In genomic region chr22:29523761-29524160, GRCh38 we compare ENCODE assay signal across 24 cellular contexts.
"Had no signal": no experiment of that assay in that cellular context is flagged by ENCODE, and none has a peak within 500 bp of the region (broad histone marks: within the 10 kb centered on the region; RNA-seq: fewer than 3 reads in every experiment).

No MANE protein-coding gene starts in this region.

- H3K9me3 Mint-ChIP-seq: activated CD8-positive, alpha-beta T cell treated with anti-CD3 and anti-CD28 coated beads for 36 hours; activated naive CD4-positive, alpha-beta T cell treated with anti-CD3 and anti-CD28 coated beads for 36 hours; activated naive CD4-positive, alpha-beta T cell treated with anti-CD3 and anti-CD28 coated beads, Interleukin-2, amount 50 U/mL, for 24 hours; activated naive CD8-positive, alpha-beta T cell treated with anti-CD3 and anti-CD28 coated beads for 36 hours; activated naive CD8-positive, alpha-beta T cell treated with anti-CD3 and anti-CD28 coated beads, Interleukin-2, amount 50 U/mL, for 24 hours; activated T-cell treated with anti-CD3 and anti-CD28 coated beads, Interleukin-2, amount 50 U/mL, for 4 hours; activated T-helper 2 cell treated with anti-CD3 and anti-CD28 coated beads, Interferon-gamma antibody, Interleukin-2, Interleukin-4, amounts not matched to agents 10 μg/mL and 5 μg/mL and 100 μg/mL, durations not matched to agents 14 hours and 24 hours and 36 hours; effector memory CD8-positive, alpha-beta T cell; T-helper 2 cell treated with Interferon-gamma antibody and Interleukin-4, amounts not matched to agents 5 μg/mL and 100 μg/mL, for 36 hours; WTC11 had no signal

- H3K27ac Mint-ChIP-seq: activated CD8-positive, alpha-beta T cell treated with anti-CD3 and anti-CD28 coated beads for 36 hours; activated naive CD4-positive, alpha-beta T cell treated with anti-CD3 and anti-CD28 coated beads for 36 hours; activated naive CD4-positive, alpha-beta T cell treated with anti-CD3 and anti-CD28 coated beads, Interleukin-2, amount 50 U/mL, for 24 hours; activated naive CD8-positive, alpha-beta T cell treated with anti-CD3 and anti-CD28 coated beads for 36 hours; activated naive CD8-positive, alpha-beta T cell treated with anti-CD3 and anti-CD28 coated beads, Interleukin-2, amount 50 U/mL, for 24 hours; activated T-helper 2 cell treated with anti-CD3 and anti-CD28 coated beads, Interferon-gamma antibody, Interleukin-2, Interleukin-4, amounts not matched to agents 10 μg/mL and 5 μg/mL and 100 μg/mL, durations not matched to agents 14 hours and 24 hours and 36 hours; T-helper 17 cell; T-helper 2 cell treated with Interferon-gamma antibody and Interleukin-4, amounts not matched to agents 5 μg/mL and 100 μg/mL, for 36 hours; WTC11 had no signal

- H3K27ac ChIP-seq: adrenal gland, body of pancreas, epithelial cell of prostate, esophagus squamous epithelium, gastroesophageal sphincter, heart right ventricle had no signal

- H3K27me3 ChIP-seq: adrenal gland, body of pancreas, esophagus squamous epithelium, gastroesophageal sphincter, heart right ventricle had no signal

- DNase-seq: activated CD4-positive, alpha-beta T cell treated with anti-CD3 and anti-CD28 coated beads for 1 hour; activated CD8-positive, alpha-beta memory T cell treated with anti-CD3 and anti-CD28 coated beads for 24 hours; activated T-cell treated with anti-CD3 and anti-CD28 coated beads, Interleukin-2, amount 50 U/mL, for 4 hours; aorta; cortex of kidney; effector CD4-positive, alpha-beta T cell; esophagus squamous epithelium; foreskin melanocyte; T1000 had no signal

- ATAC-seq: body of pancreas; effector memory CD8-positive, alpha-beta T cell; gastroesophageal sphincter had no signal

- H3K4me1 Mint-ChIP-seq: activated naive CD4-positive, alpha-beta T cell treated with anti-CD3 and anti-CD28 coated beads, Interleukin-2, amount 50 U/mL, for 24 hours; activated naive CD8-positive, alpha-beta T cell treated with anti-CD3 and anti-CD28 coated beads for 36 hours; activated naive CD8-positive, alpha-beta T cell treated with anti-CD3 and anti-CD28 coated beads, Interleukin-2, amount 50 U/mL, for 24 hours; T-helper 17 cell; WTC11 had no signal

- H3K27me3 Mint-ChIP-seq: activated CD8-positive, alpha-beta T cell treated with anti-CD3 and anti-CD28 coated beads for 36 hours; activated naive CD4-positive, alpha-beta T cell treated with anti-CD3 and anti-CD28 coated beads, Interleukin-2, amount 50 U/mL, for 24 hours; activated naive CD8-positive, alpha-beta T cell treated with anti-CD3 and anti-CD28 coated beads for 36 hours; activated naive CD8-positive, alpha-beta T cell treated with anti-CD3 and anti-CD28 coated beads, Interleukin-2, amount 50 U/mL, for 24 hours; effector memory CD8-positive, alpha-beta T cell; T-helper 17 cell had no signal

- H3K4me1 ChIP-seq: body of pancreas, esophagus squamous epithelium, gastroesophageal sphincter, heart right ventricle had no signal

- H3K9me3 ChIP-seq: adrenal gland, body of pancreas, esophagus squamous epithelium, gastroesophageal sphincter, heart right ventricle had no signal

- H3K4me3 ChIP-seq: adrenal gland, body of pancreas, esophagus squamous epithelium, gastroesophageal sphincter, heart right ventricle had no signal

- H3K4me3 Mint-ChIP-seq: activated CD8-positive, alpha-beta T cell treated with anti-CD3 and anti-CD28 coated beads for 36 hours; activated naive CD4-positive, alpha-beta T cell treated with anti-CD3 and anti-CD28 coated beads for 36 hours; activated naive CD4-positive, alpha-beta T cell treated with anti-CD3 and anti-CD28 coated beads, Interleukin-2, amount 50 U/mL, for 24 hours; activated naive CD8-positive, alpha-beta T cell treated with anti-CD3 and anti-CD28 coated beads for 36 hours; activated naive CD8-positive, alpha-beta T cell treated with anti-CD3 and anti-CD28 coated beads, Interleukin-2, amount 50 U/mL, for 24 hours; activated T-cell treated with anti-CD3 and anti-CD28 coated beads, Interleukin-2, amount 50 U/mL, for 4 hours; effector memory CD8-positive, alpha-beta T cell; T-helper 17 cell; T-helper 2 cell treated with Interferon-gamma antibody and Interleukin-4, amounts not matched to agents 5 μg/mL and 100 μg/mL, for 36 hours; WTC11 had no signal
